Comparison of ENCODE assay signal across 1 cellular context in genomic region chr17:21005367-21005766, GRCh38.
TF ChIP-seq lines count a peak whose summit lies in the region.

No MANE protein-coding gene starts in this region.

TF ChIP-seq in WTC11, 78 proteins besides CTCF, POLR2A, EP300 and RAD21 (continued from another document):
- TF ChIP-seq ZMAT4 (CRISPR knock-in tag; IDR thresholded peaks at IDR 0.05): no peak
- no peak for TF ChIP-seq TEAD1 (CRISPR knock-in tag; IDR thresholded peaks at IDR 0.05)
